Comparison of ENCODE assay signal across 9 cellular contexts in genomic region chr1:100452641-100453040, GRCh38.
DNase-seq lines count a peak whose midpoint lies in the region; ATAC-seq lines count a peak whose summit lies in the region.
"Had no signal": no experiment of that assay in that cellular context is flagged by ENCODE, and none has a peak within 500 bp of the region (broad histone marks: within the 10 kb centered on the region; RNA-seq: fewer than 3 reads in every experiment).

No MANE protein-coding gene starts in this region.

- H3K9ac ChIP-seq in neuronal stem cell (ENCODE audit: low read depth, low read length, poor library complexity) = no peak overlapping the region

- H3K4me1 Mint-ChIP-seq in activated CD4-positive, alpha-beta T cell treated with anti-CD3 and anti-CD28 coated beads for 36 hours = peaks cover 81% of the 10 kb centered on the region
- peaks cover 56% of the 10 kb centered on the region for H3K4me1 Mint-ChIP-seq in T-helper 17 cell
- peaks cover 21 to 53% of the 10 kb centered on the region in 2 donors for H3K4me1 Mint-ChIP-seq in natural killer cell treated with Interleukin-12 subunit alpha and Interleukin-12 subunit beta and Interleukin-15 and Interleukin-18, amount 100 ng/mL, for 72 hours (ENCODE audit: low read depth in 2 of 2)

- POLR2A ChIA-PET in activated CD4-positive, alpha-beta T cell treated with anti-CD3 and anti-CD28 coated beads for 36 hours (lab: Charles Lee) = no interaction called here

- H3K9me3 ChIP-seq in T-helper 17 cell (ENCODE audit: control insufficient read depth, low read length, poor library complexity, severe bottlenecking) (no peaks in the 10 kb centered on the region), neuronal stem cell (replicated peaks in 1 of 2; ENCODE audit: control insufficient read depth in 2 of 2, insufficient read depth in 1 of 2, low read depth in 1 of 2, low read length in 2 of 2) (no peaks in the 10 kb centered on the region)
- H3K9me3 ChIP-seq: A549 had no signal

- H3K4ac ChIP-seq in neuronal stem cell (ENCODE audit: low read length) = no peak overlapping the region

- no peak overlapping the region for H2BK12ac ChIP-seq in neuronal stem cell (ENCODE audit: low read length)

- H2AK5ac ChIP-seq in neuronal stem cell (ENCODE audit: low read depth, low read length) = no peak overlapping the region

- H2BK120ac ChIP-seq in neuronal stem cell (ENCODE audit: low read depth, low read length) = no peak overlapping the region

- no peak overlapping the region for H2AFZ ChIP-seq in neuronal stem cell (ENCODE audit: low read length)

- no peak for DNase-seq in activated CD4-positive, alpha-beta T cell treated with anti-CD3 and anti-CD28 coated beads for 36 hours
- DNase-seq in activated CD4-positive, alpha-beta T cell treated with anti-CD3 and anti-CD28 coated beads, Interleukin-2, amount 50 U/mL, for 48 hours = no peak
- DNase-seq in T-helper 17 cell = no peak
- DNase-seq in natural killer cell treated with Interleukin-12 subunit alpha and Interleukin-12 subunit beta and Interleukin-15 and Interleukin-18, amount 100 ng/mL, for 72 hours (ENCODE audit: low spot score) = no peak
- no peak for DNase-seq in NCI-H774 (lab: John Stamatoyannopoulos, UW)
- DNase-seq in neuronal stem cell (ENCODE audit: low spot score) = no peak

- H3K27ac Mint-ChIP-seq in activated CD4-positive, alpha-beta T cell treated with anti-CD3 and anti-CD28 coated beads for 36 hours = peak overlapping the region; percentile 74
- peak overlapping the region; percentile 95 for H3K27ac Mint-ChIP-seq in T-helper 17 cell
- H3K27ac Mint-ChIP-seq in natural killer cell treated with Interleukin-12 subunit alpha and Interleukin-12 subunit beta and Interleukin-15 and Interleukin-18, amount 100 ng/mL, for 72 hours = peak overlapping the region; percentile 78 to 87

- H3K14ac ChIP-seq in neuronal stem cell (ENCODE audit: low read length) = no peak overlapping the region

- H3K27ac ChIP-seq in neuronal stem cell (replicated peaks; ENCODE audit: low read length) = no peak overlapping the region
- H3K27ac ChIP-seq: A549 had no signal

- H2BK5ac ChIP-seq in neuronal stem cell (ENCODE audit: low read length) = no peak overlapping the region

- intact Hi-C loops in activated CD4-positive, alpha-beta T cell treated with anti-CD3 and anti-CD28 coated beads for 36 hours (cut with DNase I, micrococcal nuclease) = loop anchor here (2.0 kb wide), 2 partner anchors 56 to 76 kb away; no protein-coding TSS in a partner anchor

- H3K4me3 ChIP-seq in neuronal stem cell (ENCODE audit: low read length in 2 of 2) = no peak overlapping the region
- H3K4me3 ChIP-seq: A549 had no signal

- peaks cover 33% of the 10 kb centered on the region for H3K36me3 Mint-ChIP-seq in activated CD4-positive, alpha-beta T cell treated with anti-CD3 and anti-CD28 coated beads for 36 hours (ENCODE audit: low read depth)
- H3K36me3 Mint-ChIP-seq in T-helper 17 cell (ENCODE audit: low read depth) = peaks cover 18% of the 10 kb centered on the region
- peaks cover 17% of the 10 kb centered on the region for H3K36me3 Mint-ChIP-seq in natural killer cell treated with Interleukin-12 subunit alpha and Interleukin-12 subunit beta and Interleukin-15 and Interleukin-18, amount 100 ng/mL, for 72 hours

- no peaks in the 10 kb centered on the region for H3K27me3 Mint-ChIP-seq in activated CD4-positive, alpha-beta T cell treated with anti-CD3 and anti-CD28 coated beads for 36 hours
- H3K27me3 Mint-ChIP-seq in T-helper 17 cell = no peaks in the 10 kb centered on the region
- H3K27me3 Mint-ChIP-seq in natural killer cell treated with Interleukin-12 subunit alpha and Interleukin-12 subunit beta and Interleukin-15 and Interleukin-18, amount 100 ng/mL, for 72 hours = no peaks in the 10 kb centered on the region

- no peaks in the 10 kb centered on the region for H3K79me1 ChIP-seq in neuronal stem cell (ENCODE audit: low read depth, low read length)

- no peak overlapping the region for H3K18ac ChIP-seq in neuronal stem cell (ENCODE audit: low read length)

- no peaks in the 10 kb centered on the region for H3K9me3 Mint-ChIP-seq in activated CD4-positive, alpha-beta T cell treated with anti-CD3 and anti-CD28 coated beads for 36 hours (ENCODE audit: low read depth)
- H3K9me3 Mint-ChIP-seq in natural killer cell treated with Interleukin-12 subunit alpha and Interleukin-12 subunit beta and Interleukin-15 and Interleukin-18, amount 100 ng/mL, for 72 hours = no peaks in the 10 kb centered on the region

- peak; percentile 65 for ATAC-seq in activated CD4-positive, alpha-beta T cell treated with anti-CD3 and anti-CD28 coated beads for 36 hours
- ATAC-seq in HG02840 (IDR thresholded peaks at IDR 0.05; ENCODE audit: low FRiP score, unreplicated experiment) (peak; percentile 69), T-helper 17 cell (peak; percentile 93), HG03039 (IDR thresholded peaks at IDR 0.05; ENCODE audit: unreplicated experiment) (no peak)
- ATAC-seq in natural killer cell treated with Interleukin-12 subunit alpha and Interleukin-12 subunit beta and Interleukin-15 and Interleukin-18, amount 100 ng/mL, for 72 hours = peak; percentile 67 to 78
- ATAC-seq: A549 had no signal

- no peak overlapping the region for H4K8ac ChIP-seq in neuronal stem cell (ENCODE audit: low read depth, low read length)

- H2BK15ac ChIP-seq in neuronal stem cell (ENCODE audit: low read length) = no peak overlapping the region

- CTCF ChIA-PET in activated CD4-positive, alpha-beta T cell treated with anti-CD3 and anti-CD28 coated beads for 36 hours (lab: Charles Lee) = interaction anchor here (0.6 to 5.5 kb wide), 7 partner anchors 8 to 416 kb away, joined by 3 to 44 read pairs (median 4); partner anchors contain the start of gene CDC14A

- no peak overlapping the region for H3K23ac ChIP-seq in neuronal stem cell (ENCODE audit: low read depth, low read length, poor library complexity)

- H4K91ac ChIP-seq in neuronal stem cell (ENCODE audit: low read depth, low read length, poor library complexity) = no peak overlapping the region

- H3K4me1 ChIP-seq in neuronal stem cell (ENCODE audit: control insufficient read depth in 2 of 2, insufficient read depth in 1 of 2, low read depth in 1 of 2, low read length in 2 of 2) = no peaks in the 10 kb centered on the region
- H3K4me1 ChIP-seq: A549 had no signal

- H3K4me3 Mint-ChIP-seq in activated CD4-positive, alpha-beta T cell treated with anti-CD3 and anti-CD28 coated beads for 36 hours = no peak overlapping the region
- H3K4me3 Mint-ChIP-seq in T-helper 17 cell = peak overlapping the region; percentile 63
- peak overlapping the region; percentile 33 for H3K4me3 Mint-ChIP-seq in natural killer cell treated with Interleukin-12 subunit alpha and Interleukin-12 subunit beta and Interleukin-15 and Interleukin-18, amount 100 ng/mL, for 72 hours

- no peak overlapping the region for H3K4me2 ChIP-seq in neuronal stem cell (ENCODE audit: insufficient read depth, low read length, poor library complexity, severe bottlenecking)
- H3K4me2 ChIP-seq: A549 had no signal

- WGBS in neuronal stem cell (ENCODE audit: extremely low coverage in 2 of 2, insufficient read length in 2 of 2, insufficient replicate concordance in 1 of 2), 2 donors = no CpG with 5 or more reads among the region's 1 CpG

- peaks cover 4 to 15% of the 10 kb centered on the region in 2 donors for H3K36me3 ChIP-seq in neuronal stem cell (replicated peaks in 1 of 2; ENCODE audit: control insufficient read depth in 2 of 2, insufficient read depth in 2 of 2, low read length in 2 of 2)

- no peaks in the 10 kb centered on the region for H3K27me3 ChIP-seq in neuronal stem cell (ENCODE audit: control insufficient read depth in 3 of 3, insufficient read depth in 3 of 3, low read depth in 1 of 3, low read length in 3 of 3)
